34 cellular contexts compared by ENCODE assay signal in the genomic region with DNA sequence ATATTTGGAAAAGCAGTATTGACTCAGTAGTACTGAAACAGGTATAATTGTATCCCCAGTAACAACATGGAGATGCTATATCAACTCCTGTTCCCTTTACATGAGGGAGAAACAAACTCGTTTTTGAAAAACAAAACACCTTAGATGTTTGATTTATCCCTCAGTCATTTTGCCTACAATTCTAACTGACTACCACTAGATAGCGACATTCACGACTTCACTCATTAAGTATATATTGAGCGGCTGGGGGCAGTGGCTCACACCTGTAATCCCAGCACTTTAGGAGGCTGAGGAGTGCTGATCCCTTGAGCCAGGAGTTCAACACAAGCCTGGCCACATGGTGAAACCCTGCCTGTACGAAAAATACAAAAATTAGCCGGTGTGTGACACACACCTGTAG.
DNase-seq lines count a peak whose midpoint lies in the region; ATAC-seq, FAIRE-seq and TF ChIP-seq lines count a peak whose summit lies in the region.
"Had no signal": no experiment of that assay in that cellular context is flagged by ENCODE, and none has a peak within 500 bp of the region (broad histone marks: within the 10 kb centered on the region; RNA-seq: fewer than 3 reads in every experiment).

No MANE protein-coding gene starts in this region.

- H2BK20ac ChIP-seq in H1 (ENCODE audit: low read length): no peak overlapping the region

- BruUV-seq in A673 (replicated peaks; lab: Mats Ljungman, UMichigan): no TSS peak

- POLR2A ChIA-PET in A673 (lab: Charles Lee; ENCODE audit: low non-redundant PET) (no interaction called here), H1 (lab: Charles Lee; ENCODE audit: partially characterized antibody) (no interaction called here)

- no peak overlapping the region for H3K4me2 ChIP-seq in H1 (ENCODE audit: insufficient read depth in 1 of 2, low read depth in 2 of 2, low read length in 2 of 2)
- H3K4me2 ChIP-seq: A549 had no signal

- H3K79me2 ChIP-seq in H1 (ENCODE audit: control insufficient read depth in 1 of 2, insufficient read depth in 2 of 2, low read length in 2 of 2): no peaks in the 10 kb centered on the region; a peak in 1 of 4 replicates

- WGBS in H1 (ENCODE audit: extremely low coverage in 1 of 2, insufficient coverage in 1 of 2, insufficient read length in 1 of 2, insufficient replicate concordance in 2 of 2, low coverage in 1 of 2, low lambda C conversion rate in 2 of 2, missing lambda C conversion rate in 1 of 2), 2 experiments: 93% methylated on average over 6 of the region's 6 CpGs; no CpG with 5 or more reads in 1 of the 2 experiments

- no peak for ATAC-seq in stimulated activated effector memory CD8-positive, alpha-beta T cell treated with anti-CD3 and anti-CD28 coated beads, Interleukin-12 subunit alpha, Interleukin-12 subunit beta, amount 100 ng/mL, for 72 hours
- ATAC-seq: A549; activated CD8-positive, alpha-beta T cell treated with anti-CD3 and anti-CD28 coated beads for 36 hours; gastroesophageal sphincter; HepG2; lower lobe of right lung; natural killer cell; pancreas; SK-N-SH treated with all-trans-retinoic acid at 6 μM for 48 hours; T-helper 17 cell had no signal

- no peaks in the 10 kb centered on the region; the same call in 1 of the 2 replicates for H3K23me2 ChIP-seq in H1 (ENCODE audit: low read depth, low read length)

- H3K4ac ChIP-seq in H1 (replicated peaks; ENCODE audit: insufficient read length, low read depth, low read length): no peak overlapping the region

- H3K27ac ChIP-seq in A673 (ENCODE audit: low read depth, low read length, poor library complexity, severe bottlenecking) (peak overlapping the region; percentile 90), H1 (ENCODE audit: low read depth, low read length) (no peak overlapping the region)
- H3K27ac ChIP-seq: A549, adrenal gland, gastroesophageal sphincter, lower lobe of right lung, pancreas, right atrium auricular region, testis, uterus had no signal

- no peaks in the 10 kb centered on the region for H3K27me3 ChIP-seq in A673 (replicated peaks; ENCODE audit: insufficient read depth, low read depth, low read length, poor library complexity)
- no peaks in the 10 kb centered on the region for H3K27me3 ChIP-seq in H1 (replicated peaks in 1 of 4; ENCODE audit: control insufficient read depth in 3 of 4, extremely low read depth in 1 of 4, insufficient read depth in 3 of 4, low read length in 3 of 4)
- H3K27me3 ChIP-seq: adrenal gland, gastroesophageal sphincter, pancreas, right atrium auricular region, testis, uterus had no signal

- TF ChIP-seq RAD21 in H1 (IDR thresholded peaks at IDR 0.05 in 1 of 2, conservative IDR thresholded peaks at IDR 0.05 in 1 of 2; ENCODE audit: low read depth in 2 of 2, low read length in 2 of 2): peak in 1 of 2 experiments; percentile 14; a peak in 2 of 4 replicates

- no peak overlapping the region for H3K14ac ChIP-seq in H1 (ENCODE audit: insufficient read length)

- CTCF ChIA-PET in A673 (lab: Charles Lee) (no interaction called here), H1 (lab: Charles Lee; ENCODE audit: partially characterized antibody) (no interaction called here)

- FAIRE-seq in H1 (lab: Jason Lieb, UNC) (no peak), GM19239 (lab: Jason Lieb, UNC) (no peak)
- FAIRE-seq: A549, D721Med, endometrium, HepG2, pancreas had no signal

- H3K18ac ChIP-seq in H1 (ENCODE audit: extremely low read depth, low read length): no peak overlapping the region

- H4K8ac ChIP-seq in H1 (ENCODE audit: extremely low read depth, insufficient read depth, low read length): no peak overlapping the region

- TF ChIP-seq POLR2A in H1 (IDR thresholded peaks at IDR 0.05; ENCODE audit: control extremely low read depth in 1 of 2, low read depth in 2 of 2, low read length in 2 of 2): no peak

- H3K27ac Mint-ChIP-seq in neural crest cell (ENCODE audit: unreplicated experiment): no peak overlapping the region
- H3K27ac Mint-ChIP-seq in stimulated activated effector memory CD8-positive, alpha-beta T cell treated with anti-CD3 and anti-CD28 coated beads, Interleukin-12 subunit alpha, Interleukin-12 subunit beta, amount 100 ng/mL, for 72 hours: no peak overlapping the region
- H3K27ac Mint-ChIP-seq: activated CD8-positive, alpha-beta T cell treated with anti-CD3 and anti-CD28 coated beads for 36 hours; activated naive CD4-positive, alpha-beta T cell treated with anti-CD3 and anti-CD28 coated beads for 36 hours; CD4-positive, alpha-beta memory T cell; dendritic cell treated with granulocyte-macrophage colony-stimulating factor and Interleukin-4, amounts not matched to agents 40 ng/mL and 50 ng/mL, for 4 days; natural killer cell; stimulated activated naive CD8-positive, alpha-beta T cell treated with anti-CD3 and anti-CD28 coated beads, Interleukin-15, Interleukin-2, amounts not matched to agents 100 ng/mL and 50 ng/mL, for 24 hours; T-helper 17 cell had no signal

- no peaks in the 10 kb centered on the region for H3K27me3 Mint-ChIP-seq in neural crest cell (ENCODE audit: low read depth)
- H3K27me3 Mint-ChIP-seq: activated CD8-positive, alpha-beta T cell treated with anti-CD3 and anti-CD28 coated beads for 36 hours; central memory CD8-positive, alpha-beta T cell; dendritic cell treated with granulocyte-macrophage colony-stimulating factor and Interleukin-4, amounts not matched to agents 40 ng/mL and 50 ng/mL, for 4 days; stimulated activated naive CD8-positive, alpha-beta T cell treated with anti-CD3 and anti-CD28 coated beads, Interleukin-15, Interleukin-2, amounts not matched to agents 100 ng/mL and 50 ng/mL, for 24 hours; T-helper 17 cell had no signal

- H3K56ac ChIP-seq in H1 (replicated peaks; ENCODE audit: insufficient read length, low read depth, low read length): no peak overlapping the region

- H4K5ac ChIP-seq in H1 (ENCODE audit: insufficient read length, low read depth, low read length): no peak overlapping the region

- H3K23ac ChIP-seq in H1 (ENCODE audit: insufficient read length): no peak overlapping the region

- no peak overlapping the region for H2BK15ac ChIP-seq in H1 (ENCODE audit: low read length)

- no peak overlapping the region; the same call in 1 of the 2 replicates for H2BK12ac ChIP-seq in H1 (ENCODE audit: low read depth, low read length)

- H3K4me1 ChIP-seq in A673 (ENCODE audit: insufficient read depth, low read length, poor library complexity, severe bottlenecking): peaks cover 72% of the 10 kb centered on the region
- H3K4me1 ChIP-seq in H1 (replicated peaks in 1 of 4; ENCODE audit: control insufficient read depth in 3 of 4, insufficient read depth in 4 of 4, low read length in 3 of 4): peaks cover 0 to 8% (median 4%) of the 10 kb centered on the region in 4 experiments; a peak in 2 of 7 replicates
- H3K4me1 ChIP-seq: A549, adrenal gland, gastroesophageal sphincter, lower lobe of right lung, pancreas, right atrium auricular region, testis, uterus had no signal

- H2BK5ac ChIP-seq in H1 (ENCODE audit: low read depth, low read length): no peak overlapping the region

- H3K4me3 ChIP-seq in A673 (ENCODE audit: low read depth, low read length, poor library complexity, severe bottlenecking): no peak overlapping the region
- no peak overlapping the region for H3K4me3 ChIP-seq in LNCaP clone FGC (ENCODE audit: low read depth, low read length)
- H3K4me3 ChIP-seq in H1 (ENCODE audit: extremely low read depth in 1 of 4, insufficient read depth in 2 of 4, low read depth in 3 of 4, low read length in 4 of 4): no peak overlapping the region
- H3K4me3 ChIP-seq: A549, adrenal gland, gastroesophageal sphincter, lower lobe of right lung, pancreas, right atrium auricular region, smooth muscle cell, testis, uterus had no signal

- no peak overlapping the region for H2AFZ ChIP-seq in H1 (ENCODE audit: low read length)

- no peaks in the 10 kb centered on the region for H4K20me1 ChIP-seq in H1 (replicated peaks in 1 of 2; ENCODE audit: control insufficient read depth in 1 of 2, insufficient read depth in 2 of 2, low read length in 2 of 2)

- H3K36me3 ChIP-seq in A673 (ENCODE audit: insufficient read depth, low read length, poor library complexity, severe bottlenecking) (no peaks in the 10 kb centered on the region), H1 (ENCODE audit: control insufficient read depth in 2 of 4, insufficient read depth in 4 of 4, low read length in 3 of 4) (no peaks in the 10 kb centered on the region)
- H3K36me3 ChIP-seq: adrenal gland, gastroesophageal sphincter, lower lobe of right lung, pancreas, right atrium auricular region, uterus had no signal

- H3K9me3 Mint-ChIP-seq in neural crest cell: peaks cover 6% of the 10 kb centered on the region
- peaks cover 7% of the 10 kb centered on the region for H3K9me3 Mint-ChIP-seq in stimulated activated effector memory CD8-positive, alpha-beta T cell treated with anti-CD3 and anti-CD28 coated beads, Interleukin-12 subunit alpha, Interleukin-12 subunit beta, amount 100 ng/mL, for 72 hours
- H3K9me3 Mint-ChIP-seq: activated CD8-positive, alpha-beta T cell treated with anti-CD3 and anti-CD28 coated beads for 36 hours; activated naive CD4-positive, alpha-beta T cell treated with anti-CD3 and anti-CD28 coated beads for 36 hours had no signal

- H3K79me1 ChIP-seq in H1 (ENCODE audit: low read depth, low read length): no peaks in the 10 kb centered on the region

- H2AK5ac ChIP-seq in H1 (ENCODE audit: low read depth, low read length): no peak overlapping the region

- H3K4me3 Mint-ChIP-seq in neural crest cell: no peak overlapping the region
- H3K4me3 Mint-ChIP-seq in stimulated activated effector memory CD8-positive, alpha-beta T cell treated with anti-CD3 and anti-CD28 coated beads, Interleukin-12 subunit alpha, Interleukin-12 subunit beta, amount 100 ng/mL, for 72 hours: no peak overlapping the region
- H3K4me3 Mint-ChIP-seq: activated CD8-positive, alpha-beta T cell treated with anti-CD3 and anti-CD28 coated beads for 36 hours; activated naive CD4-positive, alpha-beta T cell treated with anti-CD3 and anti-CD28 coated beads for 36 hours; CD4-positive, alpha-beta memory T cell; central memory CD8-positive, alpha-beta T cell; dendritic cell treated with granulocyte-macrophage colony-stimulating factor and Interleukin-4, amounts not matched to agents 40 ng/mL and 50 ng/mL, for 4 days; natural killer cell; stimulated activated naive CD8-positive, alpha-beta T cell treated with anti-CD3 and anti-CD28 coated beads, Interleukin-15, Interleukin-2, amounts not matched to agents 100 ng/mL and 50 ng/mL, for 24 hours; T-helper 17 cell had no signal

- peak; percentile 42; the same call in 1 of the 2 replicates for TF ChIP-seq CTCF in A673 (conservative IDR thresholded peaks at IDR 0.05; ENCODE audit: low read depth, low read length)
- 0 out of 2 replicates have a peak, but pooled peaks have one; percentile 8 for TF ChIP-seq CTCF in LNCaP clone FGC (IDR thresholded peaks at IDR 0.05; ENCODE audit: control insufficient read depth, extremely low read depth, insufficient read depth)
- TF ChIP-seq CTCF in H1 (IDR thresholded peaks at IDR 0.05; ENCODE audit: control extremely low read depth in 1 of 3, insufficient read depth in 1 of 3, low read depth in 1 of 3, low read length in 3 of 3): peak in 2 of 3 experiments; percentile 1 to 44; a peak in 1 of 4 replicates
- TF ChIP-seq CTCF in neural crest cell (conservative IDR thresholded peaks at IDR 0.05): peak; percentile 16

- intact Hi-C loops in A673 (cut with micrococcal nuclease; ENCODE audit: unreplicated experiment): loop anchor here (2.0 to 5.0 kb wide), 7 partner anchors 63 to 663 kb away; no protein-coding TSS in a partner anchor

- no peak for TF ChIP-seq EP300 in H1 (IDR thresholded peaks at IDR 0.05; ENCODE audit: borderline replicate concordance in 1 of 2, low read depth in 2 of 2, low read length in 2 of 2)

- DNase-seq in A673 (ENCODE audit: low spot score): no peak
- no peak for DNase-seq in LNCaP clone FGC (ENCODE audit: low read depth)
- DNase-seq in H1 (ENCODE audit: low read depth in 1 of 2, low spot score in 2 of 2): no peak
- no peak for DNase-seq in neural crest cell (ENCODE audit: low read depth, low spot score)
- no peak for DNase-seq in stimulated activated effector memory CD8-positive, alpha-beta T cell treated with anti-CD3 and anti-CD28 coated beads, Interleukin-12 subunit alpha, Interleukin-12 subunit beta, amount 100 ng/mL, for 72 hours (ENCODE audit: low spot score in 2 of 2)
- no peak for DNase-seq in NCI-H524 treated with DMSO at 0.1 percent for 48 hours (lab: John Stamatoyannopoulos, UW)
- no peak for DNase-seq in GM19239 (ENCODE audit: insufficient read length, low spot score)
- DNase-seq in NCI-H1436 (lab: John Stamatoyannopoulos, UW): no peak
- DNase-seq: activated CD4-positive, alpha-beta T cell treated with anti-CD3 and anti-CD28 coated beads for 1 hour; activated CD8-positive, alpha-beta T cell treated with anti-CD3 and anti-CD28 coated beads for 36 hours; activated naive CD4-positive, alpha-beta T cell treated with anti-CD3 and anti-CD28 coated beads for 36 hours; adrenal gland; AML-193; CD4-positive, alpha-beta memory T cell; GOT3; lower lobe of right lung; natural killer cell; NCI-H1694; OCI-M1; pancreas; T-helper 17 cell; testis; uterus had no signal

- H3K9ac ChIP-seq in H1 (replicated peaks in 1 of 4; ENCODE audit: extremely low read depth in 1 of 4, low read depth in 3 of 4, low read length in 3 of 4): no peak overlapping the region

- no peak overlapping the region for H2BK120ac ChIP-seq in H1 (replicated peaks; ENCODE audit: low read depth, low read length)

- H3K9me3 ChIP-seq in A673 (ENCODE audit: low read depth, low read length, poor library complexity, severe bottlenecking) (no peaks in the 10 kb centered on the region), H1 (ENCODE audit: insufficient read depth in 2 of 2, low read depth in 1 of 2, low read length in 1 of 2) (peaks cover 0 to 2% of the 10 kb centered on the region in 2 experiments; a peak in 2 of 4 replicates)
- H3K9me3 ChIP-seq: A549, adrenal gland, gastroesophageal sphincter, lower lobe of right lung, pancreas, testis, uterus had no signal

- peaks cover 10% of the 10 kb centered on the region for H3K36me3 Mint-ChIP-seq in neural crest cell (ENCODE audit: low read depth)
- H3K36me3 Mint-ChIP-seq in stimulated activated effector memory CD8-positive, alpha-beta T cell treated with anti-CD3 and anti-CD28 coated beads, Interleukin-12 subunit alpha, Interleukin-12 subunit beta, amount 100 ng/mL, for 72 hours: no peaks in the 10 kb centered on the region
- H3K36me3 Mint-ChIP-seq: CD4-positive, alpha-beta memory T cell; natural killer cell had no signal

- peaks cover 13% of the 10 kb centered on the region for H3K4me1 Mint-ChIP-seq in neural crest cell
- H3K4me1 Mint-ChIP-seq in stimulated activated effector memory CD8-positive, alpha-beta T cell treated with anti-CD3 and anti-CD28 coated beads, Interleukin-12 subunit alpha, Interleukin-12 subunit beta, amount 100 ng/mL, for 72 hours: no peaks in the 10 kb centered on the region
- H3K4me1 Mint-ChIP-seq: CD4-positive, alpha-beta memory T cell; central memory CD8-positive, alpha-beta T cell; natural killer cell; T-helper 17 cell had no signal

- H4K91ac ChIP-seq in H1 (replicated peaks; ENCODE audit: insufficient read length, low read length): no peak overlapping the region
